ENCODE assay signal across 14 cellular contexts in genomic region chr13:51675385-51675784, GRCh38.
"Had no signal": no experiment of that assay in that cellular context is flagged by ENCODE, and none has a peak within 500 bp of the region (broad histone marks: within the 10 kb centered on the region; RNA-seq: fewer than 3 reads in every experiment).

No MANE protein-coding gene starts in this region.

- DNase-seq: activated CD4-positive, alpha-beta T cell treated with anti-CD3 and anti-CD28 coated beads, Interleukin-2, amount 50 U/mL, for 48 hours; activated naive CD4-positive, alpha-beta T cell treated with Interleukin-2 at 50 U/mL for 16 hours; activated naive CD8-positive, alpha-beta T cell treated with anti-CD3 and anti-CD28 coated beads, Interleukin-2, amount 50 U/mL, for 24 hours; aorta; head of caudate nucleus; left colon; naive thymus-derived CD8-positive, alpha-beta T cell; pancreas; stimulated activated CD4-positive, alpha-beta T cell treated with anti-CD3 and anti-CD28 coated beads, Interleukin-2, amount 100 ng/mL, for 48 hours; T1000; tibial artery had no signal

- H3K9me3 ChIP-seq: pancreas, tibial artery had no signal

- H3K9me3 Mint-ChIP-seq: activated T-helper 17 cell treated with anti-CD3 and anti-CD28 coated beads, Interleukin-2, amount 50 U/mL, for 72 hours; stimulated activated memory B cell treated with anti-CD40 and anti-IgM and Interleukin-4, amounts not matched to agents 10 μg/mL and 1 μg/mL and 100 μg/mL, for 72 hours had no signal

- H3K4me3 Mint-ChIP-seq: activated naive CD8-positive, alpha-beta T cell treated with anti-CD3 and anti-CD28 coated beads, Interleukin-2, amount 50 U/mL, for 24 hours; activated T-helper 17 cell treated with anti-CD3 and anti-CD28 coated beads, Interleukin-2, amount 50 U/mL, for 72 hours; memory B cell; naive thymus-derived CD8-positive, alpha-beta T cell; stimulated activated memory B cell treated with anti-CD40 and anti-IgM and Interleukin-4, amounts not matched to agents 10 μg/mL and 1 μg/mL and 100 μg/mL, for 72 hours had no signal

- H3K27me3 Mint-ChIP-seq: activated naive CD8-positive, alpha-beta T cell treated with anti-CD3 and anti-CD28 coated beads, Interleukin-2, amount 50 U/mL, for 24 hours; activated T-helper 17 cell treated with anti-CD3 and anti-CD28 coated beads, Interleukin-2, amount 50 U/mL, for 72 hours; memory B cell; naive thymus-derived CD8-positive, alpha-beta T cell; stimulated activated memory B cell treated with anti-CD40 and anti-IgM and Interleukin-4, amounts not matched to agents 10 μg/mL and 1 μg/mL and 100 μg/mL, for 72 hours had no signal

- H3K4me3 ChIP-seq: pancreas, tibial artery had no signal

- H3K27ac ChIP-seq: tibial artery had no signal

- H3K36me3 ChIP-seq: pancreas, tibial artery had no signal

- H3K27me3 ChIP-seq: pancreas, tibial artery had no signal

- ATAC-seq: activated naive CD8-positive, alpha-beta T cell treated with anti-CD3 and anti-CD28 coated beads, Interleukin-2, amount 50 U/mL, for 24 hours; activated T-helper 17 cell treated with anti-CD3 and anti-CD28 coated beads, Interleukin-2, amount 50 U/mL, for 72 hours; naive thymus-derived CD8-positive, alpha-beta T cell; stimulated activated memory B cell treated with anti-CD40 and anti-IgM and Interleukin-4, amounts not matched to agents 10 μg/mL and 1 μg/mL and 100 μg/mL, for 72 hours had no signal

- H3K27ac Mint-ChIP-seq: activated naive CD8-positive, alpha-beta T cell treated with anti-CD3 and anti-CD28 coated beads, Interleukin-2, amount 50 U/mL, for 24 hours; activated T-helper 17 cell treated with anti-CD3 and anti-CD28 coated beads, Interleukin-2, amount 50 U/mL, for 72 hours; memory B cell; stimulated activated memory B cell treated with anti-CD40 and anti-IgM and Interleukin-4, amounts not matched to agents 10 μg/mL and 1 μg/mL and 100 μg/mL, for 72 hours had no signal
